In genomic region chr17:49496866-49497146, GRCh38 we compare ENCODE assay signal across 8 cellular contexts. TPM values are rescaled to one million over a fixed set of nuclear protein-coding genes. Genes with fewer than 3 reads are reported as not detected.
DNase-seq lines count a peak whose midpoint lies in the region; ATAC-seq, FAIRE-seq and TF ChIP-seq lines count a peak whose summit lies in the region.

No MANE protein-coding gene starts in this region.

- peak in 2 of 7 experiments; percentile 7 to 13 for DNase-seq in CD8-positive, alpha-beta T cell
- DNase-seq in RWPE2 (ENCODE audit: low spot score) (no peak), esophagus squamous epithelium (lab: John Stamatoyannopoulos, UW) (no peak), osteocyte (ENCODE audit: extremely low spot score, unreplicated experiment) (no peak), GM12891 (ENCODE audit: insufficient read length, low spot score) (no peak), hepatic stellate cell (ENCODE audit: low spot score) (no peak), epidermal melanocyte (ENCODE audit: insufficient read length, low spot score) (no peak)

- CTCF ChIA-PET in CD8-positive, alpha-beta T cell (lab: Charles Lee) = interaction anchor here (0.7 to 6.0 kb wide), 11 partner anchors 10 to 168 kb away, joined by 3 to 51 read pairs (median 3); partner anchors contain the start of gene NXPH3

- peak overlapping the region; percentile 67 for H3K4me3 ChIP-seq in CD8-positive, alpha-beta T cell (ENCODE audit: low read depth, low read length)
- H3K4me3 ChIP-seq in RWPE2 (ENCODE audit: severe bottlenecking) (peak overlapping the region; percentile 60), esophagus squamous epithelium (peak overlapping the region; percentile 32 to 70 (median 44))

- H3K36me3 ChIP-seq in CD8-positive, alpha-beta T cell (ENCODE audit: insufficient read depth, low read length) = no peaks in the 10 kb centered on the region
- H3K36me3 ChIP-seq in RWPE2 (ENCODE audit: low read depth) (no peaks in the 10 kb centered on the region), esophagus squamous epithelium (no peaks in the 10 kb centered on the region)

- H3K27me3 Mint-ChIP-seq in CD8-positive, alpha-beta T cell (ENCODE audit: low read depth) = peaks cover 37% of the 10 kb centered on the region
- H3K27me3 Mint-ChIP-seq in osteocyte (ENCODE audit: unreplicated experiment) = peaks cover 72% of the 10 kb centered on the region

- H3K36me3 Mint-ChIP-seq in CD8-positive, alpha-beta T cell = no peaks in the 10 kb centered on the region
- H3K36me3 Mint-ChIP-seq in osteocyte (ENCODE audit: unreplicated experiment) = no peaks in the 10 kb centered on the region

- H3K4me1 Mint-ChIP-seq in CD8-positive, alpha-beta T cell (ENCODE audit: low read depth) = peaks cover 28% of the 10 kb centered on the region
- peaks cover 20% of the 10 kb centered on the region for H3K4me1 Mint-ChIP-seq in osteocyte (ENCODE audit: unreplicated experiment)

- ATAC-seq in CD8-positive, alpha-beta T cell = peak; percentile 4
- ATAC-seq in RWPE2 (ENCODE audit: low read depth) = no peak
- ATAC-seq in HG03354 (IDR thresholded peaks at IDR 0.05; ENCODE audit: poor library complexity, severe bottlenecking, unreplicated experiment) = no peak

- no CpG with 5 or more reads among the region's 13 CpGs for WGBS in esophagus squamous epithelium, 2 donors

- intact Hi-C loops in CD8-positive, alpha-beta T cell (cut with DNase I, micrococcal nuclease) = loop anchor here (1.0 to 10.0 kb wide), 4 partner anchors 59 to 208 kb away; partner anchors contain the start of genes PHB1 (in 1 of the 2) and SLC35B1 (in 1 of the 2)
- intact Hi-C loops in esophagus squamous epithelium (cut with DNase I) = loop anchor here (5.0 kb wide), 1 partner anchor 50 kb away; no protein-coding TSS in a partner anchor

- TF ChIP-seq POLR2A in esophagus squamous epithelium (IDR thresholded peaks at IDR 0.05) = no peak
- no peak for TF ChIP-seq POLR2A in GM12891 (IDR thresholded peaks at IDR 0.05; ENCODE audit: low read depth, low read length)

- H3K9me3 ChIP-seq in CD8-positive, alpha-beta T cell (ENCODE audit: low read length) = no peaks in the 10 kb centered on the region
- H3K9me3 ChIP-seq in RWPE2 (ENCODE audit: severe bottlenecking) (no peaks in the 10 kb centered on the region), esophagus squamous epithelium (no peaks in the 10 kb centered on the region)

- no peak overlapping the region for H3K27ac Mint-ChIP-seq in CD8-positive, alpha-beta T cell
- no peak overlapping the region for H3K27ac Mint-ChIP-seq in osteocyte (ENCODE audit: unreplicated experiment)

- H3K9me3 Mint-ChIP-seq in CD8-positive, alpha-beta T cell = no peaks in the 10 kb centered on the region
- H3K9me3 Mint-ChIP-seq in osteocyte (ENCODE audit: unreplicated experiment) = no peaks in the 10 kb centered on the region

- peaks cover 28% of the 10 kb centered on the region for H3K27me3 ChIP-seq in CD8-positive, alpha-beta T cell (ENCODE audit: insufficient read depth, low read length)
- peaks cover 24% of the 10 kb centered on the region for H3K27me3 ChIP-seq in RWPE2 (ENCODE audit: insufficient read depth, poor library complexity, severe bottlenecking)
- peaks cover 4 to 81% (median 20%) of the 10 kb centered on the region in 4 donors for H3K27me3 ChIP-seq in esophagus squamous epithelium

- no peak for TF ChIP-seq CTCF in CD8-positive, alpha-beta T cell (IDR thresholded peaks at IDR 0.05)
- TF ChIP-seq CTCF in RWPE2 (IDR thresholded peaks at IDR 0.05; ENCODE audit: poor library complexity, severe bottlenecking) = peak; percentile 7
- TF ChIP-seq CTCF in esophagus squamous epithelium (IDR thresholded peaks at IDR 0.05) = no peak
- no peak for TF ChIP-seq CTCF in osteocyte (IDR thresholded peaks at IDR 0.05)

- POLR2A ChIA-PET in CD8-positive, alpha-beta T cell (lab: Charles Lee) = interaction anchor here (1.2 kb wide), 1 partner anchor 59 kb away, joined by 4 read pairs; no protein-coding TSS in a partner anchor

- FAIRE-seq in GM12891 (lab: Jason Lieb, UNC) = no peak

- H3K4me1 ChIP-seq in CD8-positive, alpha-beta T cell (ENCODE audit: insufficient read depth, low read length) = peaks cover 33% of the 10 kb centered on the region
- H3K4me1 ChIP-seq in RWPE2 (ENCODE audit: insufficient read depth, poor library complexity, severe bottlenecking) (peaks cover 9% of the 10 kb centered on the region), esophagus squamous epithelium (peaks cover 30 to 52% (median 32%) of the 10 kb centered on the region in 3 donors)

- peak overlapping the region; percentile 79 for H3K4me3 Mint-ChIP-seq in CD8-positive, alpha-beta T cell
- peak overlapping the region; percentile 57 for H3K4me3 Mint-ChIP-seq in osteocyte (ENCODE audit: unreplicated experiment)

- no peak overlapping the region for H3K27ac ChIP-seq in CD8-positive, alpha-beta T cell (ENCODE audit: low read depth, low read length)
- H3K27ac ChIP-seq in RWPE2 (ENCODE audit: poor library complexity, severe bottlenecking) (no peak overlapping the region), esophagus squamous epithelium (peak overlapping the region in 3 of 4 donors; percentile 14 to 46 (median 15))

TF ChIP-seq in GM12891, 5 proteins besides CTCF, POLR2A, EP300 and RAD21:
- TF ChIP-seq TAF1 (IDR thresholded peaks at IDR 0.05; ENCODE audit: low read depth, low read length) (no peak), PAX5 (IDR thresholded peaks at IDR 0.05; ENCODE audit: insufficient read depth, low read length, severe bottlenecking) (no peak), POU2F2 (IDR thresholded peaks at IDR 0.05; ENCODE audit: low read depth, low read length) (no peak), POLR2AphosphoS5 (IDR thresholded peaks at IDR 0.05; ENCODE audit: low read depth, low read length) (no peak), SPI1 (IDR thresholded peaks at IDR 0.05; ENCODE audit: low read depth, low read length) (no peak)

RNA-seq across cellular contexts. Expression of gene NGFR, which starts 1.7 kb away (rescaled TPM):
- total RNA-seq in CD8-positive, alpha-beta T cell = under 1 TPM; 0.25 to 0.73 TPM
- total RNA-seq in esophagus squamous epithelium (1 to 10 TPM; 1.6 to 9.6 (median 4.9) TPM), osteocyte (2.8 and 3.6 TPM in 2 replicates)
- polyA plus RNA-seq in GM12891 (2012; ENCODE audit: low read depth, missing spikeins) = 1.1 TPM

Comparison
In these comparisons a context has a peak if more than half of its experiments do, and no peak if none do; other contexts are left out.
1. H3K27ac ChIP-seq: peak in esophagus squamous epithelium (3 of 4); none in CD8-positive, alpha-beta T cell (single experiment) and RWPE2 (single experiment).
2. Peak in every context shown above with its lines, with median percentiles within 50 percentile points of each other: H3K4me3 ChIP-seq.